ENCODE assay signal across 2 cellular contexts in the genomic region with DNA sequence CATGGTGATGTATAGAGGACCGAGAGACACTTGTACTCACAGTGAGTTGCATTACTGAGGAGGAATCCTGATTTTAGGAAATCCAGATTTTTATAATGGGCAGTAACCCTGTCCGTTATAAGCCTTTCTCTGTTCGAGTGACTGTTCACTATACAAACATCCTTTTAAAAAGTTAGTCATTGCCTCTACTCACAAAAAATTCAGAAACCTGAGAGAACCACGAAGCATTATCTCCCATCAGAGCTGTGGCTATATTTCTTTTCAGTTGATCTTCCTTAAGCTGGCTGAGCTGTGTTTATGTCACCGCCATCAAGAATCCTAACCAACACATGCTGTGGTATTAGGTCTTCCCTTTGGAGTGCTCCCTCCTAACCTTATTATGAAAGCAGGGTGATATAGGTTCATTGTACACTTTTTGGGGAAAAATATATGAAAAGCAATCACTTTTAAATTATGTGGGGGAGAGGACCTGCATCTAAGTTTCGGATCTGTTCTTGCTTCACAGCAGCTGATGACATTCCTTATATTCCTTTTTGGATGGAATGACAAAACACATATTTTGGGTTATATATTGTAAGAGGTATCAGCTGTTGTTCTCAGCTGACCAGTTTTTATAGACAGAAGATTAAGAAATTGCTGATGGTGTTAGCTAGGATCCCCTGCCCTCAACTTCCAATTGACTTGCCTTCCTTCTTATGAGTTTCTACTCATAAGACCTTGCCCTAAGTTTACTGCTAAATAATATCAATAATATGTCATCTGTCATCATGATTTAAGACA.
TF ChIP-seq lines count a peak whose summit lies in the region.

No MANE protein-coding gene starts in this region.

TF ChIP-seq in IMR-90, 13 proteins besides CTCF, POLR2A, EP300 and RAD21:
- no peak for TF ChIP-seq NFE2L2 (IDR thresholded peaks at IDR 0.05; ENCODE audit: low read depth, low read length)
- no peak for TF ChIP-seq FOS (IDR thresholded peaks at IDR 0.05; ENCODE audit: low read depth, low read length)
- TF ChIP-seq, protein P1, sequence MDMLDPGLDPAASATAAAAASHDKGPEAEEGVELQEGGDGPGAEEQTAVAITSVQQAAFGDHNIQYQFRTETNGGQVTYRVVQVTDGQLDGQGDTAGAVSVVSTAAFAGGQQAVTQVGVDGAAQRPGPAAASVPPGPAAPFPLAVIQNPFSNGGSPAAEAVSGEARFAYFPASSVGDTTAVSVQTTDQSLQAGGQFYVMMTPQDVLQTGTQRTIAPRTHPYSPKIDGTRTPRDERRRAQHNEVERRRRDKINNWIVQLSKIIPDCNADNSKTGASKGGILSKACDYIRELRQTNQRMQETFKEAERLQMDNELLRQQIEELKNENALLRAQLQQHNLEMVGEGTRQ (IDR thresholded peaks at IDR 0.05; ENCODE audit: low read depth, low read length): no peak
- TF ChIP-seq MAFK (IDR thresholded peaks at IDR 0.05; ENCODE audit: low read depth, low read length): no peak
- no peak for TF ChIP-seq CEBPB (IDR thresholded peaks at IDR 0.05; ENCODE audit: low read depth, low read length)
- TF ChIP-seq RFX5 (IDR thresholded peaks at IDR 0.05; ENCODE audit: low read depth, low read length): no peak
- TF ChIP-seq RCOR1 (IDR thresholded peaks at IDR 0.05; ENCODE audit: insufficient replicate concordance, low read length): no peak
- no peak for TF ChIP-seq MXI1 (IDR thresholded peaks at IDR 0.05; ENCODE audit: borderline replicate concordance, low read depth, low read length)
- TF ChIP-seq CHD1 (IDR thresholded peaks at IDR 0.05; ENCODE audit: low read depth, low read length): no peak
- no peak for TF ChIP-seq SMC3 (IDR thresholded peaks at IDR 0.05; ENCODE audit: low read depth, low read length)
- TF ChIP-seq, protein P2, sequence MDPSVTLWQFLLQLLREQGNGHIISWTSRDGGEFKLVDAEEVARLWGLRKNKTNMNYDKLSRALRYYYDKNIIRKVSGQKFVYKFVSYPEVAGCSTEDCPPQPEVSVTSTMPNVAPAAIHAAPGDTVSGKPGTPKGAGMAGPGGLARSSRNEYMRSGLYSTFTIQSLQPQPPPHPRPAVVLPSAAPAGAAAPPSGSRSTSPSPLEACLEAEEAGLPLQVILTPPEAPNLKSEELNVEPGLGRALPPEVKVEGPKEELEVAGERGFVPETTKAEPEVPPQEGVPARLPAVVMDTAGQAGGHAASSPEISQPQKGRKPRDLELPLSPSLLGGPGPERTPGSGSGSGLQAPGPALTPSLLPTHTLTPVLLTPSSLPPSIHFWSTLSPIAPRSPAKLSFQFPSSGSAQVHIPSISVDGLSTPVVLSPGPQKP (IDR thresholded peaks at IDR 0.05; ENCODE audit: borderline replicate concordance, low read depth, low read length): no peak
- TF ChIP-seq BHLHE40 (IDR thresholded peaks at IDR 0.05; ENCODE audit: low read depth, low read length): no peak
- TF ChIP-seq MAZ (IDR thresholded peaks at IDR 0.05; ENCODE audit: borderline replicate concordance, low read depth, low read length): no peak

TF ChIP-seq in GM23338, 12 proteins besides CTCF, POLR2A, EP300 and RAD21:
- TF ChIP-seq ZNF114 (CRISPR knock-in tag; IDR thresholded peaks at IDR 0.05) (no peak), POLR2AphosphoS5 (IDR thresholded peaks at IDR 0.05; ENCODE audit: low read depth) (no peak), STAT1 (IDR thresholded peaks at IDR 0.05; ENCODE audit: unreplicated experiment) (no peak)
- TF ChIP-seq, protein P3, sequence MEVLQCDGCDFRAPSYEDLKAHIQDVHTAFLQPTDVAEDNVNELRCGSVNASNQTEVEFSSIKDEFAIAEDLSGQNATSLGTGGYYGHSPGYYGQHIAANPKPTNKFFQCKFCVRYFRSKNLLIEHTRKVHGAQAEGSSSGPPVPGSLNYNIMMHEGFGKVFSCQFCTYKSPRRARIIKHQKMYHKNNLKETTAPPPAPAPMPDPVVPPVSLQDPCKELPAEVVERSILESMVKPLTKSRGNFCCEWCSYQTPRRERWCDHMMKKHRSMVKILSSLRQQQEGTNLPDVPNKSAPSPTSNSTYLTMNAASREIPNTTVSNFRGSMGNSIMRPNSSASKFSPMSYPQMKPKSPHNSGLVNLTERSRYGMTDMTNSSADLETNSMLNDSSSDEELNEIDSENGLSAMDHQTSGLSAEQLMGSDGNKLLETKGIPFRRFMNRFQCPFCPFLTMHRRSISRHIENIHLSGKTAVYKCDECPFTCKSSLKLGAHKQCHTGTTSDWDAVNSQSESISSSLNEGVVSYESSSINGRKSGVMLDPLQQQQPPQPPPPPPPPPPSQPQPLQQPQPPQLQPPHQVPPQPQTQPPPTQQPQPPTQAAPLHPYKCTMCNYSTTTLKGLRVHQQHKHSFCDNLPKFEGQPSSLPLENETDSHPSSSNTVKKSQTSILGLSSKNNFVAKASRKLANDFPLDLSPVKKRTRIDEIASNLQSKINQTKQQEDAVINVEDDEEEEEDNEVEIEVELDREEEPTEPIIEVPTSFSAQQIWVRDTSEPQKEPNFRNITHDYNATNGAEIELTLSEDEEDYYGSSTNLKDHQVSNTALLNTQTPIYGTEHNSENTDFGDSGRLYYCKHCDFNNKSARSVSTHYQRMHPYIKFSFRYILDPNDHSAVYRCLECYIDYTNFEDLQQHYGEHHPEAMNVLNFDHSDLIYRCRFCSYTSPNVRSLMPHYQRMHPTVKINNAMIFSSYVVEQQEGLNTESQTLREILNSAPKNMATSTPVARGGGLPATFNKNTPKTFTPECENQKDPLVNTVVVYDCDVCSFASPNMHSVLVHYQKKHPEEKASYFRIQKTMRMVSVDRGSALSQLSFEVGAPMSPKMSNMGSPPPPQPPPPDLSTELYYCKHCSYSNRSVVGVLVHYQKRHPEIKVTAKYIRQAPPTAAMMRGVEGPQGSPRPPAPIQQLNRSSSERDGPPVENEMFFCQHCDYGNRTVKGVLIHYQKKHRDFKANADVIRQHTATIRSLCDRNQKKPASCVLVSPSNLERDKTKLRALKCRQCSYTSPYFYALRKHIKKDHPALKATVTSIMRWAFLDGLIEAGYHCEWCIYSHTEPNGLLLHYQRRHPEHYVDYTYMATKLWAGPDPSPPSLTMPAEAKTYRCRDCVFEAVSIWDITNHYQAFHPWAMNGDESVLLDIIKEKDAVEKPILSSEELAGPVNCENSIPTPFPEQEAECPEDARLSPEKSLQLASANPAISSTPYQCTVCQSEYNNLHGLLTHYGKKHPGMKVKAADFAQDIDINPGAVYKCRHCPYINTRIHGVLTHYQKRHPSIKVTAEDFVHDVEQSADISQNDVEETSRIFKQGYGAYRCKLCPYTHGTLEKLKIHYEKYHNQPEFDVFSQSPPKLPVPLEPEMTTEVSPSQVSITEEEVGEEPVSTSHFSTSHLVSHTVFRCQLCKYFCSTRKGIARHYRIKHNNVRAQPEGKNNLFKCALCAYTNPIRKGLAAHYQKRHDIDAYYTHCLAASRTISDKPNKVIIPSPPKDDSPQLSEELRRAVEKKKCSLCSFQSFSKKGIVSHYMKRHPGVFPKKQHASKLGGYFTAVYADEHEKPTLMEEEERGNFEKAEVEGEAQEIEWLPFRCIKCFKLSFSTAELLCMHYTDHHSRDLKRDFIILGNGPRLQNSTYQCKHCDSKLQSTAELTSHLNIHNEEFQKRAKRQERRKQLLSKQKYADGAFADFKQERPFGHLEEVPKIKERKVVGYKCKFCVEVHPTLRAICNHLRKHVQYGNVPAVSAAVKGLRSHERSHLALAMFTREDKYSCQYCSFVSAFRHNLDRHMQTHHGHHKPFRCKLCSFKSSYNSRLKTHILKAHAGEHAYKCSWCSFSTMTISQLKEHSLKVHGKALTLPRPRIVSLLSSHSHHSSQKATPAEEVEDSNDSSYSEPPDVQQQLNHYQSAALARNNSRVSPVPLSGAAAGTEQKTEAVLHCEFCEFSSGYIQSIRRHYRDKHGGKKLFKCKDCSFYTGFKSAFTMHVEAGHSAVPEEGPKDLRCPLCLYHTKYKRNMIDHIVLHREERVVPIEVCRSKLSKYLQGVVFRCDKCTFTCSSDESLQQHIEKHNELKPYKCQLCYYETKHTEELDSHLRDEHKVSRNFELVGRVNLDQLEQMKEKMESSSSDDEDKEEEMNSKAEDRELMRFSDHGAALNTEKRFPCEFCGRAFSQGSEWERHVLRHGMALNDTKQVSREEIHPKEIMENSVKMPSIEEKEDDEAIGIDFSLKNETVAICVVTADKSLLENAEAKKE (CRISPR knock-in tag; IDR thresholded peaks at IDR 0.05): no peak
